ENCODE assay signal across 8 cellular contexts in the genomic region with DNA sequence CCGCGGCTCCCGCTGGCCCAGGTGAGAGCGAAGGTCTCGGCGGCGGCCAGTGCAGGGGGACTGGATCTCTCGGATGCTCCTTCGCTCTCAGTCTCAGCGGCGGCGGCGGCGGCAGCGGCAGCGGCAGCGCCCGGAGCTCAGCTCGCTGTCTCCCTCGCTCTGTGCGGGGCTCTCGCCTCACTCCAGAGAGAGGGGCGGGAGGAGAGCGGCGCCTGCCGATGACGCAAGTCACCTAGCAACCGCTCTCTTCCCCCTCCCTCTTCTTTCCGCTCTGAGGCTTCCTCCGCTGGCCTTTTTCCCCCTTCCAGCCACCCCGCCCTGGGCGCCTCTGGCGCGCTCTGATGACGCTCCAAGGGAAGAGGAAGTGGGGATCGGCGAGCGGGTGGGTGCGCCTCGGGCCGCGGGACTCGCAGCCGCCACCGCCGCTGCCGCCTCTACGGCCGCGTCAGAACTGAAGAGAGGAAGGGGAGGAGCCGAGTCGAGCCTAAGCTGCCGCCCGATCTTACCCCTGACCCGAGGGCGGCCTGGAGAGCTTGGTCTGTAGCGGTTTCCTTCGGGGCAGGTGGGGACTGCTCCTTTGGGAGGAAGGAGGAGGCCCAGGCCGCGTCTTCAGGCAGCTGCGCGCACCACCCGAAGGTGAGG. TPM values are rescaled to one million over a fixed set of nuclear protein-coding genes. Genes with fewer than 3 reads are reported as not detected.
A peak's percentile ranks its signal among the peaks of the same experiment; 100 is the strongest.
DNase-seq lines count a peak whose midpoint lies in the region; ATAC-seq lines count a peak whose summit lies in the region.

Gene FBXW7, minus strand, starts transcription at position 190 of the 642 bp plus-strand sequence. CDS start 124,289 bp downstream, outside the sequence.

- peak within 1 kb of the TSS; percentile 98 to 100 (median 99) for H3K4me3 Mint-ChIP-seq in IgD-negative memory B cell

- no peaks in the 10 kb centered on the region for H3K9me3 Mint-ChIP-seq in IgD-negative memory B cell

- DNase-seq in DMS 273 treated with DMSO at 0.1 percent for 48 hours (lab: John Stamatoyannopoulos, UW), result peak; percentile 94
- peak; percentile 63 for DNase-seq in OCI-M2 (lab: John Stamatoyannopoulos, UW; ENCODE audit: unreplicated experiment)
- DNase-seq in activated T-cell treated with anti-CD3 and anti-CD28 coated beads for 4 hours, result peak; percentile 100
- DNase-seq in epithelial cell of prostate (ENCODE audit: low read depth, low spot score), result peak; percentile 93
- DNase-seq in mucosa of gallbladder (ENCODE audit: low spot score), result peak; percentile 99
- DNase-seq in stimulated activated CD8-positive, alpha-beta memory T cell treated with anti-CD3 and anti-CD28 coated beads, Interleukin-4, amount 100 ng/mL, for 4 hours (ENCODE audit: low read depth in 2 of 2, low spot score in 1 of 2), result peak; percentile 99

- peak; percentile 80 for ATAC-seq in GM21529 (IDR thresholded peaks at IDR 0.05; ENCODE audit: unreplicated experiment)

- peaks cover 47 to 49% (median 47%) of the 10 kb centered on the region in 3 donors for H3K4me1 Mint-ChIP-seq in IgD-negative memory B cell

- H3K27ac ChIP-seq in epithelial cell of prostate, result peak within 1 kb of the TSS; percentile 97

- peaks cover 6% of the 10 kb centered on the region for H3K36me3 Mint-ChIP-seq in IgD-negative memory B cell

- H3K27me3 Mint-ChIP-seq in IgD-negative memory B cell, result no peaks in the 10 kb centered on the region

- peak within 1 kb of the TSS; percentile 97 to 99 (median 99) for H3K27ac Mint-ChIP-seq in IgD-negative memory B cell

RNA-seq across cellular contexts. Expression of gene FBXW7, which starts in this region (rescaled TPM):
- 39.7 TPM for polyA plus RNA-seq in IgD-negative memory B cell
- total RNA-seq in mucosa of gallbladder, result 29.7 TPM

Comparison
In these comparisons a context has a peak if more than half of its experiments do, and no peak if none do; other contexts are left out.
1. Peak in every context shown above with its lines: DNase-seq, ATAC-seq and H3K27ac ChIP-seq.